Comparison of ENCODE assay signal across 31 cellular contexts in the genomic region with DNA sequence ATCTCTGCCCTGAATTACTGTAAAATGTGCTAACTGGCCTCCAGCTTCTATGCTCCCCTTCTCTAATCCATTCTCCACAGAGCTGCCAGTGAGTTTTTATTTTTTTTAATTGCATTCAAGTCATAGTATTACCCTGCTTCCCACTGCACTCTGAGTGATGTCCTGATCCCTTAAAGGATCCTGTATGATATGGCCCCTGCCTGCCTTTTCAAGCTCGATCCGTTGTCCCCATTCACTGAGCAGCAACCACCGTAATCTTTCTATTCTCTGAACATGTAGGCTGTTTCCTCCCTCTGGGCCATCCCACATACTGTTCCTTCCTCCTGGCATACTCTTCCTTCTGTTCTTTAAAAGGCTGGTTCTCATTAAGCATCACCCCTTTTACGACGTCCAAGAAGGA.
"Had no signal": no experiment of that assay in that cellular context is flagged by ENCODE, and none has a peak within 500 bp of the region (broad histone marks: within the 10 kb centered on the region; RNA-seq: fewer than 3 reads in every experiment).

No MANE protein-coding gene starts in this region.

- H3K9ac ChIP-seq: neural progenitor cell, parathyroid adenoma had no signal

- H3K4me2 ChIP-seq: neural progenitor cell, smooth muscle cell had no signal

- H3K36me3 Mint-ChIP-seq: natural killer cell; stimulated activated memory B cell treated with anti-CD40 and anti-IgM and Interleukin-4, amounts not matched to agents 10 μg/mL and 1 μg/mL and 100 μg/mL, for 72 hours had no signal

- DNase-seq: natural killer cell; occipital lobe; ovary; posterior cingulate gyrus; psoas muscle; right cardiac atrium; spleen; stimulated activated CD4-positive, alpha-beta T cell treated with anti-CD3 and anti-CD28 coated beads, Interleukin-12 subunit alpha, Interleukin-12 subunit beta, amount 100 ng/mL, for 4 hours; stimulated activated CD4-positive, alpha-beta T cell treated with anti-CD3 and anti-CD28 coated beads, Interleukin-1b, Interleukin-23, amount 100 ng/mL, for 48 hours; stimulated activated CD4-positive, alpha-beta T cell treated with anti-CD3 and anti-CD28 coated beads, Interleukin-4, amount 100 ng/mL, for 1 hour; stimulated activated CD4-positive, alpha-beta T cell treated with anti-CD3 and anti-CD28 coated beads, Interleukin-4, amount 100 ng/mL, for 4 hours; stimulated activated CD8-positive, alpha-beta memory T cell treated with anti-CD3 and anti-CD28 coated beads, Interleukin-4, amount 100 ng/mL, for 48 hours; stimulated activated naive CD4-positive, alpha-beta T cell; stimulated activated naive CD8-positive, alpha-beta T cell treated with anti-CD3 and anti-CD28 coated beads, Interleukin-15, amount 100 ng/mL, for 72 hours; stimulated activated naive CD8-positive, alpha-beta T cell treated with anti-CD3 and anti-CD28 coated beads, Interleukin-15, Interleukin-2, amounts not matched to agents 100 U/mL and 50 U/mL, for 24 hours; substantia nigra; testis; tibial artery; transverse colon; upper lobe of left lung had no signal

- H3K27me3 Mint-ChIP-seq: progenitor cell of endocrine pancreas; stimulated activated memory B cell treated with anti-CD40 and anti-IgM and Interleukin-4, amounts not matched to agents 10 μg/mL and 1 μg/mL and 100 μg/mL, for 72 hours had no signal

- H3K4me1 ChIP-seq: parathyroid adenoma, psoas muscle, spleen, suprapubic skin, testis, tibial artery, upper lobe of left lung, vagina had no signal

- H3K9me3 ChIP-seq: ovary, psoas muscle, spleen, suprapubic skin, testis, tibial artery, transverse colon, upper lobe of left lung, vagina had no signal

- H3K27me3 ChIP-seq: neural progenitor cell, ovary, suprapubic skin, testis, transverse colon, upper lobe of left lung, vagina had no signal

- H3K4me3 Mint-ChIP-seq: natural killer cell; nephron; neural progenitor cell; stimulated activated memory B cell treated with anti-CD40 and anti-IgM and Interleukin-4, amounts not matched to agents 10 μg/mL and 1 μg/mL and 100 μg/mL, for 72 hours; stimulated activated naive CD8-positive, alpha-beta T cell treated with anti-CD3 and anti-CD28 coated beads, Interleukin-15, amount 100 ng/mL, for 72 hours had no signal

- FAIRE-seq: urothelium cell line had no signal

- H3K36me3 ChIP-seq: neural progenitor cell, ovary, spleen, suprapubic skin, tibial artery, transverse colon, upper lobe of left lung, vagina had no signal

- H3K9me3 Mint-ChIP-seq: natural killer cell; nephron; neural progenitor cell; stimulated activated memory B cell treated with anti-CD40 and anti-IgM and Interleukin-4, amounts not matched to agents 10 μg/mL and 1 μg/mL and 100 μg/mL, for 72 hours; stimulated activated naive CD8-positive, alpha-beta T cell treated with anti-CD3 and anti-CD28 coated beads, Interleukin-15, amount 100 ng/mL, for 72 hours had no signal

- H3K4me1 Mint-ChIP-seq: natural killer cell; nephron; neural progenitor cell; stimulated activated memory B cell treated with anti-CD40 and anti-IgM and Interleukin-4, amounts not matched to agents 10 μg/mL and 1 μg/mL and 100 μg/mL, for 72 hours had no signal

- H3K4me3 ChIP-seq: neural progenitor cell, ovary, psoas muscle, skin epidermis, smooth muscle cell, spleen, suprapubic skin, testis, tibial artery, transverse colon, upper lobe of left lung, vagina had no signal

- H2AFZ ChIP-seq: neural progenitor cell, parathyroid adenoma had no signal

- H3K27ac Mint-ChIP-seq: natural killer cell; nephron; neural progenitor cell; progenitor cell of endocrine pancreas; stimulated activated memory B cell treated with anti-CD40 and anti-IgM and Interleukin-4, amounts not matched to agents 10 μg/mL and 1 μg/mL and 100 μg/mL, for 72 hours; stimulated activated naive CD8-positive, alpha-beta T cell treated with anti-CD3 and anti-CD28 coated beads, Interleukin-15, amount 100 ng/mL, for 72 hours had no signal

- ATAC-seq: natural killer cell; psoas muscle; right cardiac atrium; sciatic nerve; stimulated activated memory B cell treated with anti-CD40 and anti-IgM and Interleukin-4, amounts not matched to agents 10 μg/mL and 1 μg/mL and 100 μg/mL, for 72 hours; stimulated activated naive CD8-positive, alpha-beta T cell treated with anti-CD3 and anti-CD28 coated beads, Interleukin-15, amount 100 ng/mL, for 72 hours; stimulated activated naive CD8-positive, alpha-beta T cell treated with anti-CD3 and anti-CD28 coated beads, Interleukin-15, Interleukin-2, amounts not matched to agents 100 U/mL and 50 U/mL, for 24 hours had no signal

- H3K27ac ChIP-seq: neural progenitor cell, ovary, parathyroid adenoma, psoas muscle, skin epidermis, spleen, suprapubic skin, testis, tibial artery, upper lobe of left lung, vagina had no signal
